In genomic region chr10:45427305-45427955, GRCh38 we compare ENCODE assay signal across 13 cellular contexts.
"Had no signal": no experiment of that assay in that cellular context is flagged by ENCODE, and none has a peak within 500 bp of the region (broad histone marks: within the 10 kb centered on the region; RNA-seq: fewer than 3 reads in every experiment).

No MANE protein-coding gene starts in this region.

- H3K79me2 ChIP-seq: hepatocyte had no signal

- H3K4me3 ChIP-seq: body of pancreas, hepatocyte, lower lobe of right lung, sigmoid colon, uterus had no signal

- H3K4me3 Mint-ChIP-seq: activated B cell treated with CpG ODN at 0.5 μM for 24 hours; activated naive CD4-positive, alpha-beta T cell treated with anti-CD3 and anti-CD28 coated beads, Interleukin-2, amount 50 U/mL, for 24 hours; central memory CD8-positive, alpha-beta T cell; effector memory CD8-positive, alpha-beta T cell had no signal

- H3K4me1 ChIP-seq: uterus had no signal

- H3K27me3 Mint-ChIP-seq: activated B cell treated with CpG ODN at 0.5 μM for 24 hours; activated naive CD4-positive, alpha-beta T cell treated with anti-CD3 and anti-CD28 coated beads, Interleukin-2, amount 50 U/mL, for 24 hours; naive B cell had no signal

- H3K9me3 Mint-ChIP-seq: activated B cell treated with CpG ODN at 0.5 μM for 24 hours; activated naive CD4-positive, alpha-beta T cell treated with anti-CD3 and anti-CD28 coated beads, Interleukin-2, amount 50 U/mL, for 24 hours; activated T-helper 2 cell treated with anti-CD3 and anti-CD28 coated beads, Interferon-gamma antibody, Interleukin-2, Interleukin-4, amounts not matched to agents 10 μg/mL and 5 μg/mL and 100 μg/mL, durations not matched to agents 14 hours and 24 hours and 36 hours; central memory CD8-positive, alpha-beta T cell; effector memory CD8-positive, alpha-beta T cell; naive B cell had no signal

- H3K27me3 ChIP-seq: body of pancreas, hepatocyte, uterus had no signal

- H3K4me2 ChIP-seq: hepatocyte had no signal

- H3K36me3 ChIP-seq: gastroesophageal sphincter, sigmoid colon, uterus had no signal

- H3K36me3 Mint-ChIP-seq: activated naive CD4-positive, alpha-beta T cell treated with anti-CD3 and anti-CD28 coated beads, Interleukin-2, amount 50 U/mL, for 24 hours had no signal

- DNase-seq: activated B cell treated with CpG ODN at 0.5 μM for 24 hours; body of pancreas; effector memory CD8-positive, alpha-beta T cell; lower lobe of right lung; naive B cell; sigmoid colon; stimulated activated CD4-positive, alpha-beta T cell treated with anti-CD3 and anti-CD28 coated beads, Interleukin-12 subunit alpha, Interleukin-12 subunit beta, amount 100 ng/mL, for 4 hours; uterus had no signal

- H3K27ac ChIP-seq: gastroesophageal sphincter, hepatocyte, lower lobe of right lung, sigmoid colon, uterus had no signal

- H2AFZ ChIP-seq: hepatocyte had no signal

- H3K9me3 ChIP-seq: body of pancreas, gastroesophageal sphincter, lower lobe of right lung, sigmoid colon, uterus had no signal

- ATAC-seq: body of pancreas; effector memory CD8-positive, alpha-beta T cell; gastroesophageal sphincter had no signal

- H3K27ac Mint-ChIP-seq: activated naive CD4-positive, alpha-beta T cell treated with anti-CD3 and anti-CD28 coated beads, Interleukin-2, amount 50 U/mL, for 24 hours; activated T-helper 2 cell treated with anti-CD3 and anti-CD28 coated beads, Interferon-gamma antibody, Interleukin-2, Interleukin-4, amounts not matched to agents 10 μg/mL and 5 μg/mL and 100 μg/mL, durations not matched to agents 14 hours and 24 hours and 36 hours had no signal
